10 cellular contexts compared by ENCODE assay signal in genomic region chr11:73372371-73372993, GRCh38. TPM values are rescaled to one million over a fixed set of nuclear protein-coding genes. Genes with fewer than 3 reads are reported as not detected.
DNase-seq lines count a peak whose midpoint lies in the region; FAIRE-seq and TF ChIP-seq lines count a peak whose summit lies in the region.
"Had no signal": no experiment of that assay in that cellular context is flagged by ENCODE, and none has a peak within 500 bp of the region (broad histone marks: within the 10 kb centered on the region; RNA-seq: fewer than 3 reads in every experiment).

No MANE protein-coding gene starts in this region.

- H3K4me1 Mint-ChIP-seq in activated CD4-positive, alpha-beta T cell treated with anti-CD3 and anti-CD28 coated beads, Interleukin-2, amount 10 ng/mL, durations not matched to agents 7 days and 5 days, result peaks cover 22% of the 10 kb centered on the region

- H3K27ac ChIP-seq in thyroid gland, result no peak overlapping the region

- H3K27me3 Mint-ChIP-seq in activated CD4-positive, alpha-beta T cell treated with anti-CD3 and anti-CD28 coated beads, Interleukin-2, amount 10 ng/mL, durations not matched to agents 7 days and 5 days, result no peaks in the 10 kb centered on the region

- H3K27ac Mint-ChIP-seq in activated CD4-positive, alpha-beta T cell treated with anti-CD3 and anti-CD28 coated beads, Interleukin-2, amount 10 ng/mL, durations not matched to agents 7 days and 5 days, result no peak overlapping the region

- peak; percentile 88 for FAIRE-seq in GM12892 (lab: Jason Lieb, UNC)
- FAIRE-seq in RCC 7860 (lab: Jason Lieb, UNC), result no peak
- FAIRE-seq: kidney had no signal

- H3K36me3 Mint-ChIP-seq in activated CD4-positive, alpha-beta T cell treated with anti-CD3 and anti-CD28 coated beads, Interleukin-2, amount 10 ng/mL, durations not matched to agents 7 days and 5 days (ENCODE audit: low read depth), result peaks cover 5% of the 10 kb centered on the region

- H3K9me3 ChIP-seq in thyroid gland, result no peaks in the 10 kb centered on the region

- TF ChIP-seq CTCF in fibroblast of pulmonary artery (IDR thresholded peaks at IDR 0.05; ENCODE audit: low read length, missing control alignments) (peak; percentile 10), thyroid gland (IDR thresholded peaks at IDR 0.05) (no peak)

- no peaks in the 10 kb centered on the region for H3K9me3 Mint-ChIP-seq in activated CD4-positive, alpha-beta T cell treated with anti-CD3 and anti-CD28 coated beads, Interleukin-2, amount 10 ng/mL, durations not matched to agents 7 days and 5 days

- H3K4me1 ChIP-seq in thyroid gland, result peaks cover 7 to 13% of the 10 kb centered on the region in 2 donors

- H3K4me3 Mint-ChIP-seq in activated CD4-positive, alpha-beta T cell treated with anti-CD3 and anti-CD28 coated beads, Interleukin-2, amount 10 ng/mL, durations not matched to agents 7 days and 5 days, result no peak overlapping the region

- TF ChIP-seq POLR2A in GM12892 (IDR thresholded peaks at IDR 0.05; ENCODE audit: low read depth, low read length) (no peak), thyroid gland (IDR thresholded peaks at IDR 0.05) (no peak)

- H3K27me3 ChIP-seq in thyroid gland, result no peaks in the 10 kb centered on the region

- 48 to 62% methylated on average over 6 to 7 of the region's 7 CpGs for WGBS in thyroid gland, 2 donors

- intact Hi-C loops in thyroid gland (cut with DNase I), result no loop called here

- POLR2A ChIA-PET in activated CD4-positive, alpha-beta T cell treated with anti-CD3 and anti-CD28 coated beads, Interleukin-2, amount 10 ng/mL, durations not matched to agents 7 days and 5 days (lab: Charles Lee), result no interaction called here

- DNase-seq in A172 (ENCODE audit: low spot score), result peak; percentile 47
- no peak for DNase-seq in GM12892 (ENCODE audit: insufficient read length)
- peak; percentile 10 for DNase-seq in RCC 7860 (ENCODE audit: low spot score)
- no peak for DNase-seq in fibroblast of pulmonary artery (ENCODE audit: low read depth)
- DNase-seq in thyroid gland, result no peak
- DNase-seq in islet precursor cell, result no peak
- DNase-seq in activated gamma-delta T cell treated with Interleukin-2 at 50 U/mL for 16 hours, result no peak
- no peak for DNase-seq in activated CD4-positive, alpha-beta T cell treated with anti-CD3 and anti-CD28 coated beads, Interleukin-2, amount 10 ng/mL, durations not matched to agents 7 days and 5 days
- DNase-seq: kidney; stimulated activated CD4-positive, alpha-beta T cell treated with anti-CD3 and anti-CD28 coated beads, Interleukin-1b, Interleukin-23, amount 100 ng/mL, for 48 hours had no signal

- H3K36me3 ChIP-seq in thyroid gland, result peaks cover 2 to 6% of the 10 kb centered on the region in 2 donors

- CTCF ChIA-PET in activated CD4-positive, alpha-beta T cell treated with anti-CD3 and anti-CD28 coated beads, Interleukin-2, amount 10 ng/mL, durations not matched to agents 7 days and 5 days (lab: Charles Lee), result interaction anchor here (0.6 to 2.3 kb wide), 6 partner anchors 12 to 262 kb away, joined by 3 to 9 read pairs (median 5); no protein-coding TSS in a partner anchor

- H3K4me3 ChIP-seq in fibroblast of pulmonary artery (replicated peaks; ENCODE audit: low read depth, low read length) (no peak overlapping the region), thyroid gland (replicated peaks in 1 of 3) (no peak overlapping the region)

RNA-seq across cellular contexts. Expression of gene RELT, which starts 3.7 kb away (rescaled TPM):
- 15.5 and 17.0 TPM in 2 replicates for total RNA-seq in A172 (2014; rRNA removed; shearing (Covaris generic))
- polyA plus RNA-seq in GM12892 (2012; ENCODE audit: missing spikeins), result 12.6 TPM
- total RNA-seq in thyroid gland, result 1 to 10 TPM; 1.6 to 3.5 (median 1.9) TPM
- 10 to 100 TPM; 22.0 to 24.6 TPM for total RNA-seq in activated CD4-positive, alpha-beta T cell treated with anti-CD3 and anti-CD28 coated beads, Interleukin-2, amount 10 ng/mL, durations not matched to agents 7 days and 5 days

Comparison
In these comparisons a context has a peak if more than half of its experiments do, and no peak if none do; other contexts are left out.
1. DNase-seq: peak in A172 (single experiment) and RCC 7860 (single experiment); none in GM12892 (single experiment), fibroblast of pulmonary artery (single experiment), thyroid gland (0 of 2), islet precursor cell (single experiment), activated gamma-delta T cell treated with Interleukin-2 at 50 U/mL for 16 hours (single experiment) and activated CD4-positive, alpha-beta T cell treated with anti-CD3 and anti-CD28 coated beads, Interleukin-2, amount 10 ng/mL, durations not matched to agents 7 days and 5 days (single experiment).